Comparison of ENCODE assay signal across 9 cellular contexts in the genomic region with DNA sequence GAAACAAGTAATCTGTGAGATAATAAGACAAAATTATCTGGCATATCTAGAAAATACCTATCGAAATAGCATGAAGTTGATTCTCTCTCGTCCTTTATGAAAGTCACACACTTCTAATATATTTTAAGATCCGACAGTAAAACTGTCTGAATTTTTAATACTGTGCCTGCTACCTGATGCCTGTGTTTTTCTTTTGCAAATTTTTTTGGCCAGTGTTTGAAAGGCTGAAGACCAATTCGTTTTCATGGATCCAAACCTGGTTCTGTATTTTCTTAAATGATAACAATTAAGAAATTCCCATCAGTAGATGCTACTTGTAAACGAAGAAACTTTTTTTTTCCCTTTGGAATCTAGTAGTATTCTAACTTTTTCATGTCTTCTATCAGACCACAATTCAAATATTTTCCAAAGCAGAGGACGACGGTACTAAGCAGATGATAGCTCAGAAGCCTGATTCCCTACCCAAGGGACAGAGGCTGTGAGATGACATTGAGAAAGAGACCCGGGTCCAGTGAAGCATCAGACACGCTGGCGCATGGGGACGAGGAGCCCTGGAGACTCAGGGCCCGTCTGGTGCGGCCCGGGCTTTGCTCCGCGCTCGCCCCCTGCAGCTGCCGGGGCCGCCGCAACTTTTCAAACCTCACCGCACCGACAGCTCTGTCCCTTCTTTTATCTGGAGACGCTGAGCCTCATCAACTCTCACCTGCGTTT. TPM values are rescaled to one million over a fixed set of nuclear protein-coding genes. Genes with fewer than 3 reads are reported as not detected.
DNase-seq lines count a peak whose midpoint lies in the region; ATAC-seq and TF ChIP-seq lines count a peak whose summit lies in the region.
"Had no signal": no experiment of that assay in that cellular context is flagged by ENCODE, and none has a peak within 500 bp of the region (broad histone marks: within the 10 kb centered on the region; RNA-seq: fewer than 3 reads in every experiment).

No MANE protein-coding gene starts in this region.

- H3K4me3 ChIP-seq in astrocyte of the spinal cord (ENCODE audit: low read depth, low read length) (peak overlapping the region; percentile 39), kidney epithelial cell (ENCODE audit: low read depth, low read length) (peak overlapping the region; percentile 46), thoracic aorta (peak overlapping the region; percentile 68), gastroesophageal sphincter (peak overlapping the region in 1 of 2 donors; percentile 47), PC-9 (no peak overlapping the region)

- CTCF ChIA-PET in PC-9 (lab: Charles Lee): no interaction called here

- no peak overlapping the region for H2AFZ ChIP-seq in PC-9

- no peaks in the 10 kb centered on the region for H3K79me2 ChIP-seq in PC-9 (ENCODE audit: low read depth)

- no TSS peak for BruUV-seq in PC-9 (replicated peaks; lab: Mats Ljungman, UMichigan)

- no peak for TF ChIP-seq POLR2A in gastroesophageal sphincter (IDR thresholded peaks at IDR 0.05)

- DNase-seq in NCI-H524 (lab: John Stamatoyannopoulos, UW): peak; percentile 12 to 64
- no peak for DNase-seq in NCI-H524 treated with DMSO at 0.1 percent for 48 hours (lab: John Stamatoyannopoulos, UW)
- DNase-seq in astrocyte of the spinal cord (ENCODE audit: low read depth, low spot score): no peak
- no peak for DNase-seq in kidney epithelial cell (ENCODE audit: low read depth)
- no peak for DNase-seq in thoracic aorta (ENCODE audit: low spot score)
- no peak for DNase-seq in PC-9
- DNase-seq: AML-193 had no signal

- no peaks in the 10 kb centered on the region for H3F3A ChIP-seq in PC-9 (ENCODE audit: insufficient read depth, low read depth)

- POLR2A ChIA-PET in PC-9 (lab: Charles Lee; ENCODE audit: unreplicated experiment): no interaction called here

- H3K4me1 ChIP-seq in thoracic aorta (ENCODE audit: control insufficient read depth in 1 of 2, low read depth in 2 of 2): peaks cover 0 to 6% of the 10 kb centered on the region in 2 donors
- peaks cover 0 to 14% (median 0%) of the 10 kb centered on the region in 3 donors for H3K4me1 ChIP-seq in gastroesophageal sphincter
- no peaks in the 10 kb centered on the region for H3K4me1 ChIP-seq in PC-9 (replicated peaks; ENCODE audit: insufficient read depth)

- no peak overlapping the region for H3K4me2 ChIP-seq in PC-9

- H3K36me3 ChIP-seq in kidney epithelial cell (ENCODE audit: control insufficient read depth, insufficient read depth, low read length) (no peaks in the 10 kb centered on the region), thoracic aorta (no peaks in the 10 kb centered on the region), gastroesophageal sphincter (no peaks in the 10 kb centered on the region), PC-9 (ENCODE audit: low read depth) (no peaks in the 10 kb centered on the region)

- intact Hi-C loops in PC-9 (cut with micrococcal nuclease; ENCODE audit: unreplicated experiment): no loop called here

- TF ChIP-seq EP300 in gastroesophageal sphincter (IDR thresholded peaks at IDR 0.05): no peak

- H3K27ac ChIP-seq in thoracic aorta (no peak overlapping the region), gastroesophageal sphincter (no peak overlapping the region), PC-9 (no peak overlapping the region)

- TF ChIP-seq CTCF in astrocyte of the spinal cord (IDR thresholded peaks at IDR 0.05; ENCODE audit: low read depth, low read length) (no peak), kidney epithelial cell (IDR thresholded peaks at IDR 0.05; ENCODE audit: insufficient read depth, low read length, poor library complexity, severe bottlenecking) (no peak), thoracic aorta (IDR thresholded peaks at IDR 0.05) (no peak), gastroesophageal sphincter (IDR thresholded peaks at IDR 0.05) (no peak), PC-9 (conservative IDR thresholded peaks at IDR 0.05) (no peak)

- H4K20me1 ChIP-seq in PC-9 (ENCODE audit: insufficient read depth): no peaks in the 10 kb centered on the region

- H3K27me3 ChIP-seq in kidney epithelial cell (ENCODE audit: control insufficient read depth, insufficient read depth, low read length) (peaks cover 14% of the 10 kb centered on the region), thoracic aorta (replicated peaks; ENCODE audit: insufficient read depth) (no peaks in the 10 kb centered on the region), gastroesophageal sphincter (peaks cover 86% of the 10 kb centered on the region), PC-9 (ENCODE audit: insufficient read depth, low read depth) (peaks cover 86% of the 10 kb centered on the region)

- no peak for ATAC-seq in thoracic aorta (ENCODE audit: insufficient number of reproducible peaks, low FRiP score, low read depth)
- no peak for ATAC-seq in gastroesophageal sphincter
- no peak for ATAC-seq in HG03342 (IDR thresholded peaks at IDR 0.05; ENCODE audit: unreplicated experiment)

- 20 to 36% methylated on average over 12 to 19 of the region's 24 CpGs for WGBS in gastroesophageal sphincter (ENCODE audit: low coverage in 1 of 2), 2 donors

- in situ Hi-C loops in astrocyte of the spinal cord (cut with HindIII; ENCODE audit: low sequenced_read_pairs): no loop called here

- no peaks in the 10 kb centered on the region for H3K9me2 ChIP-seq in PC-9 (ENCODE audit: insufficient read depth)

- H3K9me3 ChIP-seq in thoracic aorta: no peaks in the 10 kb centered on the region
- H3K9me3 ChIP-seq in gastroesophageal sphincter: peaks cover 0 to 11% (median 0%) of the 10 kb centered on the region in 3 donors
- no peaks in the 10 kb centered on the region for H3K9me3 ChIP-seq in PC-9 (ENCODE audit: insufficient read depth, low read depth)

RNA-seq across cellular contexts. Expression of gene PABPC3, which starts 49.5 kb away (rescaled TPM):
- total RNA-seq in kidney epithelial cell: 0.34 and 0.58 TPM in 2 replicates
- not detected for total RNA-seq in thoracic aorta
- total RNA-seq in gastroesophageal sphincter: under 1 TPM in 1 of 4 donors, not detected in 3; 0.19 TPM
- 0.30 and 0.39 TPM in 2 replicates for total RNA-seq in PC-9 (2021)

Comparison
In these comparisons a context has a peak if more than half of its experiments do, and no peak if none do; other contexts are left out.
1. DNase-seq: peak in NCI-H524 (2 of 2); none in NCI-H524 treated with DMSO at 0.1 percent for 48 hours (single experiment), astrocyte of the spinal cord (single experiment), kidney epithelial cell (single experiment), thoracic aorta (single experiment) and PC-9 (0 of 2).